In the genomic region with DNA sequence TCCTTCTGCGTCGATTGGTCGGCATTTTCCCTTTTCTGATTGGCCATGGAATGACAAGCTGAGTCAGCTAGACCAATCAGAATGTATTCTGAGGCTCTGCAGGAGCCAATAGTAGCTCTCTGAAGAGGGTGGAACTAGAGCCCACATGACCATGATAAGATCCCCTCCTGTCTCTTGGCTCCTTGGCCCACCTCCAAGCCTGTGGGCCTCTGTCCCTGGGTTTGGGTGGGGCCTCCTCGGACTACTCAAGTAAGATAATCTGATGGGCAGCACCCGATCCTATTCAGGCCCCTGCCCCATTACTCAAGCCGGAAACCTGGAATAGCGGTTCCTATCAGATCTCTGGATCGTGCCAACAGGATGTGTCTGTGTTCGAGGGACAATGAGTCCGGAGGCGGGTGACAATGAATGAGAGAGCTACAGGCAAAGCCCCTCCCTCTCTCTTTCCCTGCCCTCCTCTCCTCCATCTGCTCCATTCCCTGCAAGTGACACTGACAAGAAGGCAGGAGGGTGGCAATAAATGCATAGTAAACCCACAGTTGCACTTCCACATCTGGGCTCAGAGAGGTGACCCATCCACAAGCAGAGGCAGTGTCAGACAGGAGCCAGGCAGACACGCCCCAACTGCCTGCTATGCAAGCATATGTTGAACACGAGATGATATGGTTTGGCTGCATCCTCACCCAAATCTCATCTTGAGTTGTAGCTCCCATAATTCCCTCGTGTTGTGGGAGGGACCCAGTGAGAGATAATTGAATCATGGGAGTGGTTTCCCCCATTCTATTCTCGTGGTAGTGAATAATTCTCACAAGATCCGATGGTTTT, we compare ENCODE assay signal across 1 cellular context.
TF ChIP-seq lines count a peak whose summit lies in the region.

No MANE protein-coding gene starts in this region.

TF ChIP-seq in SK-N-SH, 30 proteins besides CTCF, POLR2A, EP300 and RAD21 (continued from another document):
- TF ChIP-seq, protein P1, sequence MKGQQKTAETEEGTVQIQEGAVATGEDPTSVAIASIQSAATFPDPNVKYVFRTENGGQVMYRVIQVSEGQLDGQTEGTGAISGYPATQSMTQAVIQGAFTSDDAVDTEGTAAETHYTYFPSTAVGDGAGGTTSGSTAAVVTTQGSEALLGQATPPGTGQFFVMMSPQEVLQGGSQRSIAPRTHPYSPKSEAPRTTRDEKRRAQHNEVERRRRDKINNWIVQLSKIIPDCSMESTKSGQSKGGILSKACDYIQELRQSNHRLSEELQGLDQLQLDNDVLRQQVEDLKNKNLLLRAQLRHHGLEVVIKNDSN (IDR thresholded peaks at IDR 0.05; ENCODE audit: borderline replicate concordance, low read depth): peak; percentile 56; the same call in 1 of the 2 replicates
- TF ChIP-seq NFIC (IDR thresholded peaks at IDR 0.05; ENCODE audit: borderline replicate concordance) (peak; percentile 63; the same call in 1 of the 2 replicates), EZH2phosphoT487 (IDR thresholded peaks at IDR 0.05; ENCODE audit: borderline replicate concordance, low read depth) (no peak), MEF2A (IDR thresholded peaks at IDR 0.05; ENCODE audit: borderline replicate concordance, low read depth) (no peak), ELF1 (IDR thresholded peaks at IDR 0.05) (no peak), FOXJ3 (CRISPR knock-in tag; IDR thresholded peaks at IDR 0.05) (0 out of 2 replicates have a peak, but pooled peaks have one; percentile 51), GABPA (IDR thresholded peaks at IDR 0.05; ENCODE audit: low read depth) (no peak), FOXM1 (IDR thresholded peaks at IDR 0.05; ENCODE audit: low read depth) (no peak), RFX5 (IDR thresholded peaks at IDR 0.05; ENCODE audit: low read length) (peak; percentile 26; the same call in 1 of the 2 replicates), SIN3A (IDR thresholded peaks at IDR 0.05; ENCODE audit: borderline replicate concordance, low read depth, low read length) (no peak), RCOR1 (IDR thresholded peaks at IDR 0.05; ENCODE audit: low read length) (peak; percentile 93), PBX3 (IDR thresholded peaks at IDR 0.05) (no peak), RXRA (IDR thresholded peaks at IDR 0.05; ENCODE audit: borderline replicate concordance, low read depth) (no peak), POLR2AphosphoS5 (IDR thresholded peaks at IDR 0.05; ENCODE audit: low read depth, low read length) (no peak; the same call in 1 of the 2 replicates), TCF12 (IDR thresholded peaks at IDR 0.05) (peak; percentile 42; the same call in 1 of the 2 replicates), FOSL2 (IDR thresholded peaks at IDR 0.05; ENCODE audit: borderline replicate concordance, low read depth) (no peak), TAF1 (IDR thresholded peaks at IDR 0.05; ENCODE audit: borderline replicate concordance, low read depth, low read length) (no peak), YY1 (IDR thresholded peaks at IDR 0.05; ENCODE audit: low read depth) (no peak), CHD2 (IDR thresholded peaks at IDR 0.05; ENCODE audit: low read length, partially characterized antibody) (peak; percentile 78), JUND (IDR thresholded peaks at IDR 0.05) (no peak), USF2 (IDR thresholded peaks at IDR 0.05; ENCODE audit: borderline replicate concordance, low read depth, low read length) (no peak), NRF1 (IDR thresholded peaks at IDR 0.05; ENCODE audit: low read depth, low read length) (no peak), MXI1 (IDR thresholded peaks at IDR 0.05; ENCODE audit: low read depth, low read length) (peak; percentile 67; the same call in 1 of the 2 replicates), GATA2 (CRISPR knock-in tag; IDR thresholded peaks at IDR 0.05) (peak; percentile 91), ZBTB33 (IDR thresholded peaks at IDR 0.05; ENCODE audit: borderline replicate concordance, low read depth) (no peak), SMC3 (IDR thresholded peaks at IDR 0.05; ENCODE audit: low read depth, low read length) (no peak; the same call in 1 of the 2 replicates)
- TF ChIP-seq, protein P2, sequence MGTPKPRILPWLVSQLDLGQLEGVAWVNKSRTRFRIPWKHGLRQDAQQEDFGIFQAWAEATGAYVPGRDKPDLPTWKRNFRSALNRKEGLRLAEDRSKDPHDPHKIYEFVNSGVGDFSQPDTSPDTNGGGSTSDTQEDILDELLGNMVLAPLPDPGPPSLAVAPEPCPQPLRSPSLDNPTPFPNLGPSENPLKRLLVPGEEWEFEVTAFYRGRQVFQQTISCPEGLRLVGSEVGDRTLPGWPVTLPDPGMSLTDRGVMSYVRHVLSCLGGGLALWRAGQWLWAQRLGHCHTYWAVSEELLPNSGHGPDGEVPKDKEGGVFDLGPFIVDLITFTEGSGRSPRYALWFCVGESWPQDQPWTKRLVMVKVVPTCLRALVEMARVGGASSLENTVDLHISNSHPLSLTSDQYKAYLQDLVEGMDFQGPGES (IDR thresholded peaks at IDR 0.05; ENCODE audit: low read depth, low read length): peak; percentile 55; the same call in 1 of the 2 replicates
- TF ChIP-seq, protein P3, sequence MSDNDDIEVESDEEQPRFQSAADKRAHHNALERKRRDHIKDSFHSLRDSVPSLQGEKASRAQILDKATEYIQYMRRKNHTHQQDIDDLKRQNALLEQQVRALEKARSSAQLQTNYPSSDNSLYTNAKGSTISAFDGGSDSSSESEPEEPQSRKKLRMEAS (IDR thresholded peaks at IDR 0.05; ENCODE audit: low read depth): no peak
